1 cellular context compared by ENCODE assay signal in genomic region chr11:119368121-119369034, GRCh38.
A peak's percentile ranks its signal among the peaks of the same experiment; 100 is the strongest.
TF ChIP-seq lines count a peak whose summit lies in the region.

No MANE protein-coding gene starts in this region.

TF ChIP-seq in HepG2, 621 proteins besides CTCF, POLR2A, EP300 and RAD21 (continued from another document and continues in another):
- TF ChIP-seq AHDC1 (CRISPR knock-in tag; IDR thresholded peaks at IDR 0.05; ENCODE audit: borderline replicate concordance): peak; percentile 78; the same call in 1 of the 2 replicates
- TF ChIP-seq IKZF5 (CRISPR knock-in tag; IDR thresholded peaks at IDR 0.05): peak; percentile 56; the same call in 1 of the 2 replicates
- peak; percentile 41; the same call in 1 of the 2 replicates for TF ChIP-seq ZNF746 (CRISPR knock-in tag; IDR thresholded peaks at IDR 0.05)
- TF ChIP-seq ATM (IDR thresholded peaks at IDR 0.05; ENCODE audit: borderline replicate concordance): no peak
- TF ChIP-seq POLR2AphosphoS5 (IDR thresholded peaks at IDR 0.05; ENCODE audit: low read depth, low read length): peak; percentile 23; the same call in 1 of the 2 replicates
- TF ChIP-seq ZNF383 (CRISPR knock-in tag; IDR thresholded peaks at IDR 0.05; ENCODE audit: borderline replicate concordance): no peak
- TF ChIP-seq SRY (CRISPR knock-in tag; IDR thresholded peaks at IDR 0.05): no peak
- TF ChIP-seq LRRFIP1 (CRISPR knock-in tag; conservative IDR thresholded peaks at IDR 0.05): no peak
- TF ChIP-seq ZNF20 (CRISPR knock-in tag; IDR thresholded peaks at IDR 0.05): no peak
- no peak; the same call in none of the 2 replicates for TF ChIP-seq HMG20A (CRISPR knock-in tag; IDR thresholded peaks at IDR 0.05; ENCODE audit: borderline replicate concordance)
- no peak for TF ChIP-seq GPBP1L1 (CRISPR knock-in tag; IDR thresholded peaks at IDR 0.05)
- no peak; the same call in 1 of the 2 replicates for TF ChIP-seq ZNF772 (CRISPR knock-in tag; IDR thresholded peaks at IDR 0.05)
- TF ChIP-seq CEBPZ (IDR thresholded peaks at IDR 0.05; ENCODE audit: low read length): no peak
- no peak for TF ChIP-seq TP53 (CRISPR knock-in tag; conservative IDR thresholded peaks at IDR 0.05)
- TF ChIP-seq PLSCR1 (CRISPR knock-in tag; IDR thresholded peaks at IDR 0.05; ENCODE audit: borderline replicate concordance): no peak
- no peak for TF ChIP-seq CREB3 (CRISPR knock-in tag; IDR thresholded peaks at IDR 0.05)
- no peak for TF ChIP-seq ZBTB2 (CRISPR knock-in tag; IDR thresholded peaks at IDR 0.05; ENCODE audit: low read depth)
- no peak for TF ChIP-seq ZNF232 (CRISPR knock-in tag; IDR thresholded peaks at IDR 0.05; ENCODE audit: borderline replicate concordance)
- no peak for TF ChIP-seq ZNF121 (CRISPR knock-in tag; IDR thresholded peaks at IDR 0.05)
- TF ChIP-seq ZGPAT (CRISPR knock-in tag; IDR thresholded peaks at IDR 0.05): peak; percentile 87
- peak; percentile 48; the same call in 1 of the 2 replicates for TF ChIP-seq ZBTB10 (CRISPR knock-in tag; IDR thresholded peaks at IDR 0.05; ENCODE audit: borderline replicate concordance)
- peak; percentile 45; the same call in 1 of the 2 replicates for TF ChIP-seq BHLHE40 (IDR thresholded peaks at IDR 0.05; ENCODE audit: low read length)
- TF ChIP-seq ZNF709 (CRISPR knock-in tag; IDR thresholded peaks at IDR 0.05): no peak
- TF ChIP-seq BCL3 (CRISPR knock-in tag; IDR thresholded peaks at IDR 0.05): no peak; the same call in 1 of the 2 replicates
- no peak for TF ChIP-seq MIER2 (CRISPR knock-in tag; IDR thresholded peaks at IDR 0.05)
- peak; percentile 50; the same call in 1 of the 2 replicates for TF ChIP-seq ZBTB26 (CRISPR knock-in tag; IDR thresholded peaks at IDR 0.05; ENCODE audit: borderline replicate concordance)
